In the genomic region with DNA sequence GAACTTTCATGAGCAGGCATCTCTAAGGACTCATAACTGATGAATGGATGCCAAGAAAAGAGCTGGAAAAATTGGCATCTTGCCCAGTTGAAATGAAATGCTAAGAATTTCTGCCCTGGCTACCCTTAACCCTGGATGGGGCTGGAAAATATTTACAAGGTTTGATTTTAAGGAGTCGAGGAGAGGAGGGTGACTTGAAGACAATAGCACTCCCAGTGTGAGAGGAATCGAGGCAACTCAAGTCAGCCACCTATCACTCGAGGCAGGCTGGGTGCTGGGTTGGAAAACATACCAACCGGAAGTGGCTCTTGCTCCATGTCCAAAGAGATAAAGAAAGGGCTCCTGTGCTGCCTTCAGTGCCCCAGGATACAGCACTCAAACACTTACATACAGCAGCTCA, we compare ENCODE assay signal across 13 cellular contexts. TPM values are rescaled to one million over a fixed set of nuclear protein-coding genes. Genes with fewer than 3 reads are reported as not detected.
A peak's percentile ranks its signal among the peaks of the same experiment; 100 is the strongest.
DNase-seq lines count a peak whose midpoint lies in the region; ATAC-seq and TF ChIP-seq lines count a peak whose summit lies in the region.
"Had no signal": no experiment of that assay in that cellular context is flagged by ENCODE, and none has a peak within 500 bp of the region (broad histone marks: within the 10 kb centered on the region; RNA-seq: fewer than 3 reads in every experiment).

No MANE protein-coding gene starts in this region.

- peak overlapping the region in 2 of 4 donors; percentile 7 to 10 for H3K4me3 ChIP-seq in esophagus muscularis mucosa

- 32% methylated on average over 4 of the region's 4 CpGs for WGBS in esophagus muscularis mucosa

- ATAC-seq in Right ventricle myocardium inferior, result peak; percentile 24
- no peak for ATAC-seq in HG03139 (IDR thresholded peaks at IDR 0.05; ENCODE audit: unreplicated experiment)
- no peak for ATAC-seq in CD4-positive, alpha-beta T cell (ENCODE audit: poor library complexity)

- peak overlapping the region; percentile 71 to 98 (median 80) for H3K27ac Mint-ChIP-seq in nephron
- H3K27ac Mint-ChIP-seq in CD4-positive, alpha-beta T cell, result no peak overlapping the region
- H3K27ac Mint-ChIP-seq: B cell, memory B cell had no signal

- H3K27me3 Mint-ChIP-seq in nephron (ENCODE audit: low read depth), result no peaks in the 10 kb centered on the region
- H3K27me3 Mint-ChIP-seq in CD4-positive, alpha-beta T cell, result peaks cover 15% of the 10 kb centered on the region
- H3K27me3 Mint-ChIP-seq: B cell, memory B cell had no signal

- DNase-seq in Right ventricle myocardium inferior (ENCODE audit: missing footprints) (no peak), cardiac septum (ENCODE audit: low spot score) (no peak), esophagus muscularis mucosa (ENCODE audit: extremely low spot score) (no peak), NCI-H1930 (lab: John Stamatoyannopoulos, UW) (no peak), AML-193 (lab: John Stamatoyannopoulos, UW) (no peak)
- DNase-seq in CD4-positive, alpha-beta T cell, result no peak
- DNase-seq: activated CD4-positive, alpha-beta T cell treated with anti-CD3 and anti-CD28 coated beads, Interleukin-2, amount 50 U/mL, for 4 hours; OCI-M1 had no signal

- H3K27me3 ChIP-seq in esophagus muscularis mucosa, result no peaks in the 10 kb centered on the region
- no peaks in the 10 kb centered on the region for H3K27me3 ChIP-seq in CD4-positive, alpha-beta T cell (ENCODE audit: control insufficient read depth, insufficient read depth, low read length)

- peaks cover 73 to 100% (median 100%) of the 10 kb centered on the region in 4 donors for H3K4me1 ChIP-seq in esophagus muscularis mucosa

- peak overlapping the region; percentile 81 to 90 (median 84) for H3K27ac ChIP-seq in esophagus muscularis mucosa (replicated peaks in 1 of 4)
- no peak overlapping the region for H3K27ac ChIP-seq in CD4-positive, alpha-beta T cell (ENCODE audit: low read depth, low read length)
- H3K27ac ChIP-seq: KMS-11 had no signal

- POLR2A ChIA-PET in CD4-positive, alpha-beta T cell (lab: Charles Lee), result no interaction called here

- no peak for TF ChIP-seq EP300 in esophagus muscularis mucosa (IDR thresholded peaks at IDR 0.05)

- intact Hi-C loops in Right ventricle myocardium inferior (cut with DNase I), result loop anchor here (5.0 kb wide), 3 partner anchors 47 to 188 kb away; no protein-coding TSS in a partner anchor
- intact Hi-C loops in cardiac septum (cut with DNase I), result loop anchor here (5.0 kb wide), 1 partner anchor 177 kb away; no protein-coding TSS in a partner anchor
- intact Hi-C loops in esophagus muscularis mucosa (cut with DNase I), result no loop called here
- intact Hi-C loops in CD4-positive, alpha-beta T cell (cut with DNase I, micrococcal nuclease), result no loop called here

- CTCF ChIA-PET in CD4-positive, alpha-beta T cell (lab: Charles Lee), result no interaction called here

- no peaks in the 10 kb centered on the region for H3K9me3 ChIP-seq in esophagus muscularis mucosa
- H3K9me3 ChIP-seq in CD4-positive, alpha-beta T cell (ENCODE audit: control insufficient read depth, low read length), result no peaks in the 10 kb centered on the region

- TF ChIP-seq POLR2A in esophagus muscularis mucosa (IDR thresholded peaks at IDR 0.05; ENCODE audit: low read depth), result no peak

- H3K4me3 Mint-ChIP-seq in nephron, result peak overlapping the region in 2 of 3 experiments; percentile 48 to 55
- no peak overlapping the region for H3K4me3 Mint-ChIP-seq in CD4-positive, alpha-beta T cell
- H3K4me3 Mint-ChIP-seq: B cell, memory B cell had no signal

- H3K4me1 Mint-ChIP-seq in nephron, result peaks cover 88% of the 10 kb centered on the region
- H3K4me1 Mint-ChIP-seq in CD4-positive, alpha-beta T cell (ENCODE audit: low read depth), result no peaks in the 10 kb centered on the region

- no peaks in the 10 kb centered on the region for H3K36me3 Mint-ChIP-seq in nephron (ENCODE audit: low read depth)
- H3K36me3 Mint-ChIP-seq in CD4-positive, alpha-beta T cell (ENCODE audit: low read depth), result no peaks in the 10 kb centered on the region
- H3K36me3 Mint-ChIP-seq: memory B cell had no signal

- H3K36me3 ChIP-seq in esophagus muscularis mucosa, result no peaks in the 10 kb centered on the region

- H3K9me3 Mint-ChIP-seq in nephron, result no peaks in the 10 kb centered on the region
- no peaks in the 10 kb centered on the region for H3K9me3 Mint-ChIP-seq in CD4-positive, alpha-beta T cell
- H3K9me3 Mint-ChIP-seq: memory B cell had no signal

- no peak for TF ChIP-seq CTCF in esophagus muscularis mucosa (IDR thresholded peaks at IDR 0.05)
- TF ChIP-seq CTCF in nephron (IDR thresholded peaks at IDR 0.05; ENCODE audit: unreplicated experiment in 3 of 3), result no peak
- TF ChIP-seq CTCF in CD4-positive, alpha-beta T cell (IDR thresholded peaks at IDR 0.05), result no peak

RNA-seq across cellular contexts. Expression of gene PRICKLE2, which starts 5.1 kb away (rescaled TPM):
- total RNA-seq in Right ventricle myocardium inferior (7.7 TPM), cardiac septum (12.4 TPM), esophagus muscularis mucosa (10 to 100 TPM; 71.8 to 99.9 (median 84.4) TPM)
- not detected for total RNA-seq in CD4-positive, alpha-beta T cell

Comparison
In these comparisons a context has a peak if more than half of its experiments do, and no peak if none do; other contexts are left out.
1. intact Hi-C loops: an anchor here in Right ventricle myocardium inferior (5.0 kb wide) and cardiac septum (5.0 kb wide); none called in esophagus muscularis mucosa and CD4-positive, alpha-beta T cell.